1 cellular context compared by ENCODE assay signal in the genomic region with DNA sequence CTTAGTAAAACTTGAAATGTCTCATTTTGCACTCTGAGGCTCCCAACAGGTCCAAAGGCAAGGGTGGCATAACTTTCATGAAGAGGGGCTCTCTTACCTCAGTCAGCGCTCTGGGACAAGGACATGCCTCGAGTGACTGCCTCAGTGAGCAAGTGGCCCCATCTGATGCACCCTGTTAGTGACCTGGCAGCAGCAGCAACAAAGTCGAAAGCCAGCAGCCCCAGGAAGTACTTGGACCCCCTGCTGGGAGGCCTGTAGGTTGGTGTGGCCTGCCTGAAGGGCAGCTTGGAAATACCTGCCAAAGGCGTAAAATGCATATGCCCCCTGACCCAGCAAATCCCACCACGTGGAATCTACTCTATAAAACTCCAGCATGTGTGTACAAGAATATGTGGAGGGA.
TF ChIP-seq lines count a peak whose summit lies in the region.

No MANE protein-coding gene starts in this region.

TF ChIP-seq in GM23338, 12 proteins besides CTCF, POLR2A, EP300 and RAD21:
- TF ChIP-seq JUNB (IDR thresholded peaks at IDR 0.05; ENCODE audit: unreplicated experiment) (no peak), EZH2 (IDR thresholded peaks at IDR 0.05; ENCODE audit: low read depth, unreplicated experiment) (no peak), ZNF114 (CRISPR knock-in tag; IDR thresholded peaks at IDR 0.05) (no peak), EZH2phosphoT487 (IDR thresholded peaks at IDR 0.05; ENCODE audit: unreplicated experiment) (no peak), CREB1 (CRISPR knock-in tag; IDR thresholded peaks at IDR 0.05; ENCODE audit: low read depth) (no peak), STAT1 (IDR thresholded peaks at IDR 0.05; ENCODE audit: unreplicated experiment) (no peak), NANOG (IDR thresholded peaks at IDR 0.05; ENCODE audit: borderline replicate concordance) (no peak), ZNF331 (CRISPR knock-in tag; IDR thresholded peaks at IDR 0.05; ENCODE audit: low read depth) (no peak), POLR2AphosphoS5 (IDR thresholded peaks at IDR 0.05; ENCODE audit: low read depth) (no peak)
- TF ChIP-seq, protein P1, sequence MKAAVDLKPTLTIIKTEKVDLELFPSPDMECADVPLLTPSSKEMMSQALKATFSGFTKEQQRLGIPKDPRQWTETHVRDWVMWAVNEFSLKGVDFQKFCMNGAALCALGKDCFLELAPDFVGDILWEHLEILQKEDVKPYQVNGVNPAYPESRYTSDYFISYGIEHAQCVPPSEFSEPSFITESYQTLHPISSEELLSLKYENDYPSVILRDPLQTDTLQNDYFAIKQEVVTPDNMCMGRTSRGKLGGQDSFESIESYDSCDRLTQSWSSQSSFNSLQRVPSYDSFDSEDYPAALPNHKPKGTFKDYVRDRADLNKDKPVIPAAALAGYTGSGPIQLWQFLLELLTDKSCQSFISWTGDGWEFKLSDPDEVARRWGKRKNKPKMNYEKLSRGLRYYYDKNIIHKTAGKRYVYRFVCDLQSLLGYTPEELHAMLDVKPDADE (IDR thresholded peaks at IDR 0.05), result no peak
- TF ChIP-seq, protein P2, sequence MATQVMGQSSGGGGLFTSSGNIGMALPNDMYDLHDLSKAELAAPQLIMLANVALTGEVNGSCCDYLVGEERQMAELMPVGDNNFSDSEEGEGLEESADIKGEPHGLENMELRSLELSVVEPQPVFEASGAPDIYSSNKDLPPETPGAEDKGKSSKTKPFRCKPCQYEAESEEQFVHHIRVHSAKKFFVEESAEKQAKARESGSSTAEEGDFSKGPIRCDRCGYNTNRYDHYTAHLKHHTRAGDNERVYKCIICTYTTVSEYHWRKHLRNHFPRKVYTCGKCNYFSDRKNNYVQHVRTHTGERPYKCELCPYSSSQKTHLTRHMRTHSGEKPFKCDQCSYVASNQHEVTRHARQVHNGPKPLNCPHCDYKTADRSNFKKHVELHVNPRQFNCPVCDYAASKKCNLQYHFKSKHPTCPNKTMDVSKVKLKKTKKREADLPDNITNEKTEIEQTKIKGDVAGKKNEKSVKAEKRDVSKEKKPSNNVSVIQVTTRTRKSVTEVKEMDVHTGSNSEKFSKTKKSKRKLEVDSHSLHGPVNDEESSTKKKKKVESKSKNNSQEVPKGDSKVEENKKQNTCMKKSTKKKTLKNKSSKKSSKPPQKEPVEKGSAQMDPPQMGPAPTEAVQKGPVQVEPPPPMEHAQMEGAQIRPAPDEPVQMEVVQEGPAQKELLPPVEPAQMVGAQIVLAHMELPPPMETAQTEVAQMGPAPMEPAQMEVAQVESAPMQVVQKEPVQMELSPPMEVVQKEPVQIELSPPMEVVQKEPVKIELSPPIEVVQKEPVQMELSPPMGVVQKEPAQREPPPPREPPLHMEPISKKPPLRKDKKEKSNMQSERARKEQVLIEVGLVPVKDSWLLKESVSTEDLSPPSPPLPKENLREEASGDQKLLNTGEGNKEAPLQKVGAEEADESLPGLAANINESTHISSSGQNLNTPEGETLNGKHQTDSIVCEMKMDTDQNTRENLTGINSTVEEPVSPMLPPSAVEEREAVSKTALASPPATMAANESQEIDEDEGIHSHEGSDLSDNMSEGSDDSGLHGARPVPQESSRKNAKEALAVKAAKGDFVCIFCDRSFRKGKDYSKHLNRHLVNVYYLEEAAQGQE (IDR thresholded peaks at IDR 0.05; ENCODE audit: unreplicated experiment), result no peak
- TF ChIP-seq, protein P3, sequence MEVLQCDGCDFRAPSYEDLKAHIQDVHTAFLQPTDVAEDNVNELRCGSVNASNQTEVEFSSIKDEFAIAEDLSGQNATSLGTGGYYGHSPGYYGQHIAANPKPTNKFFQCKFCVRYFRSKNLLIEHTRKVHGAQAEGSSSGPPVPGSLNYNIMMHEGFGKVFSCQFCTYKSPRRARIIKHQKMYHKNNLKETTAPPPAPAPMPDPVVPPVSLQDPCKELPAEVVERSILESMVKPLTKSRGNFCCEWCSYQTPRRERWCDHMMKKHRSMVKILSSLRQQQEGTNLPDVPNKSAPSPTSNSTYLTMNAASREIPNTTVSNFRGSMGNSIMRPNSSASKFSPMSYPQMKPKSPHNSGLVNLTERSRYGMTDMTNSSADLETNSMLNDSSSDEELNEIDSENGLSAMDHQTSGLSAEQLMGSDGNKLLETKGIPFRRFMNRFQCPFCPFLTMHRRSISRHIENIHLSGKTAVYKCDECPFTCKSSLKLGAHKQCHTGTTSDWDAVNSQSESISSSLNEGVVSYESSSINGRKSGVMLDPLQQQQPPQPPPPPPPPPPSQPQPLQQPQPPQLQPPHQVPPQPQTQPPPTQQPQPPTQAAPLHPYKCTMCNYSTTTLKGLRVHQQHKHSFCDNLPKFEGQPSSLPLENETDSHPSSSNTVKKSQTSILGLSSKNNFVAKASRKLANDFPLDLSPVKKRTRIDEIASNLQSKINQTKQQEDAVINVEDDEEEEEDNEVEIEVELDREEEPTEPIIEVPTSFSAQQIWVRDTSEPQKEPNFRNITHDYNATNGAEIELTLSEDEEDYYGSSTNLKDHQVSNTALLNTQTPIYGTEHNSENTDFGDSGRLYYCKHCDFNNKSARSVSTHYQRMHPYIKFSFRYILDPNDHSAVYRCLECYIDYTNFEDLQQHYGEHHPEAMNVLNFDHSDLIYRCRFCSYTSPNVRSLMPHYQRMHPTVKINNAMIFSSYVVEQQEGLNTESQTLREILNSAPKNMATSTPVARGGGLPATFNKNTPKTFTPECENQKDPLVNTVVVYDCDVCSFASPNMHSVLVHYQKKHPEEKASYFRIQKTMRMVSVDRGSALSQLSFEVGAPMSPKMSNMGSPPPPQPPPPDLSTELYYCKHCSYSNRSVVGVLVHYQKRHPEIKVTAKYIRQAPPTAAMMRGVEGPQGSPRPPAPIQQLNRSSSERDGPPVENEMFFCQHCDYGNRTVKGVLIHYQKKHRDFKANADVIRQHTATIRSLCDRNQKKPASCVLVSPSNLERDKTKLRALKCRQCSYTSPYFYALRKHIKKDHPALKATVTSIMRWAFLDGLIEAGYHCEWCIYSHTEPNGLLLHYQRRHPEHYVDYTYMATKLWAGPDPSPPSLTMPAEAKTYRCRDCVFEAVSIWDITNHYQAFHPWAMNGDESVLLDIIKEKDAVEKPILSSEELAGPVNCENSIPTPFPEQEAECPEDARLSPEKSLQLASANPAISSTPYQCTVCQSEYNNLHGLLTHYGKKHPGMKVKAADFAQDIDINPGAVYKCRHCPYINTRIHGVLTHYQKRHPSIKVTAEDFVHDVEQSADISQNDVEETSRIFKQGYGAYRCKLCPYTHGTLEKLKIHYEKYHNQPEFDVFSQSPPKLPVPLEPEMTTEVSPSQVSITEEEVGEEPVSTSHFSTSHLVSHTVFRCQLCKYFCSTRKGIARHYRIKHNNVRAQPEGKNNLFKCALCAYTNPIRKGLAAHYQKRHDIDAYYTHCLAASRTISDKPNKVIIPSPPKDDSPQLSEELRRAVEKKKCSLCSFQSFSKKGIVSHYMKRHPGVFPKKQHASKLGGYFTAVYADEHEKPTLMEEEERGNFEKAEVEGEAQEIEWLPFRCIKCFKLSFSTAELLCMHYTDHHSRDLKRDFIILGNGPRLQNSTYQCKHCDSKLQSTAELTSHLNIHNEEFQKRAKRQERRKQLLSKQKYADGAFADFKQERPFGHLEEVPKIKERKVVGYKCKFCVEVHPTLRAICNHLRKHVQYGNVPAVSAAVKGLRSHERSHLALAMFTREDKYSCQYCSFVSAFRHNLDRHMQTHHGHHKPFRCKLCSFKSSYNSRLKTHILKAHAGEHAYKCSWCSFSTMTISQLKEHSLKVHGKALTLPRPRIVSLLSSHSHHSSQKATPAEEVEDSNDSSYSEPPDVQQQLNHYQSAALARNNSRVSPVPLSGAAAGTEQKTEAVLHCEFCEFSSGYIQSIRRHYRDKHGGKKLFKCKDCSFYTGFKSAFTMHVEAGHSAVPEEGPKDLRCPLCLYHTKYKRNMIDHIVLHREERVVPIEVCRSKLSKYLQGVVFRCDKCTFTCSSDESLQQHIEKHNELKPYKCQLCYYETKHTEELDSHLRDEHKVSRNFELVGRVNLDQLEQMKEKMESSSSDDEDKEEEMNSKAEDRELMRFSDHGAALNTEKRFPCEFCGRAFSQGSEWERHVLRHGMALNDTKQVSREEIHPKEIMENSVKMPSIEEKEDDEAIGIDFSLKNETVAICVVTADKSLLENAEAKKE (CRISPR knock-in tag; IDR thresholded peaks at IDR 0.05), result no peak
TF ChIP-seq in GM23338: peak in this region for 0.
